Comparison of ENCODE assay signal across 1 cellular context in the genomic region with DNA sequence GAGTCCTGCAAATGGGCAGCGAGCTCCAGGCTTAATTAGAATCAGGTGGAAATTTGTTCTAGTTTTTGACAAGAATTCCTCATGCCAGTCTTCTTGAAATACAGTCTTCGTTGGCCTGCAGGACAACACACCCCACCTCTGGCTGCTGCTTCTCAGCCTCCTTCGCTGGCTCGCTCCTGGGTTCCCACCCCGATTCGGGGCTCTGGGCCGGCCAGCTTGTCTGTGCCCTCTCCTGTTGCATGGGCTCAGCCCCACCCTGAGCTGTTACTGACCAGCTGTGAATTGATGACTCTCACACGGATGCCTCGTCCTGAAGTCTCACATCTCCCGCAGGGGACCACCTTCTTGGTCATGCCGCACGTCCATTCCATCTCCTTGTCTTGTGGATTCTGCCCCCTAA.
TF ChIP-seq lines count a peak whose summit lies in the region.

No MANE protein-coding gene starts in this region.

TF ChIP-seq in WTC11, 78 proteins besides CTCF, POLR2A, EP300 and RAD21 (continued from another document):
- TF ChIP-seq, protein P1, sequence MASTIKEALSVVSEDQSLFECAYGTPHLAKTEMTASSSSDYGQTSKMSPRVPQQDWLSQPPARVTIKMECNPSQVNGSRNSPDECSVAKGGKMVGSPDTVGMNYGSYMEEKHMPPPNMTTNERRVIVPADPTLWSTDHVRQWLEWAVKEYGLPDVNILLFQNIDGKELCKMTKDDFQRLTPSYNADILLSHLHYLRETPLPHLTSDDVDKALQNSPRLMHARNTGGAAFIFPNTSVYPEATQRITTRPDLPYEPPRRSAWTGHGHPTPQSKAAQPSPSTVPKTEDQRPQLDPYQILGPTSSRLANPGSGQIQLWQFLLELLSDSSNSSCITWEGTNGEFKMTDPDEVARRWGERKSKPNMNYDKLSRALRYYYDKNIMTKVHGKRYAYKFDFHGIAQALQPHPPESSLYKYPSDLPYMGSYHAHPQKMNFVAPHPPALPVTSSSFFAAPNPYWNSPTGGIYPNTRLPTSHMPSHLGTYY (CRISPR knock-in tag; IDR thresholded peaks at IDR 0.05), result no peak
- TF ChIP-seq RORB (CRISPR knock-in tag; IDR thresholded peaks at IDR 0.05) (no peak), RELA (CRISPR knock-in tag; IDR thresholded peaks at IDR 0.05; ENCODE audit: borderline replicate concordance) (no peak), OVOL2 (CRISPR knock-in tag; IDR thresholded peaks at IDR 0.05; ENCODE audit: borderline replicate concordance) (no peak), IRF2 (CRISPR knock-in tag; IDR thresholded peaks at IDR 0.05; ENCODE audit: borderline replicate concordance, low read depth) (no peak), JAZF1 (CRISPR knock-in tag; IDR thresholded peaks at IDR 0.05) (no peak), ZNF121 (CRISPR knock-in tag; IDR thresholded peaks at IDR 0.05) (no peak)
- TF ChIP-seq, protein P2, sequence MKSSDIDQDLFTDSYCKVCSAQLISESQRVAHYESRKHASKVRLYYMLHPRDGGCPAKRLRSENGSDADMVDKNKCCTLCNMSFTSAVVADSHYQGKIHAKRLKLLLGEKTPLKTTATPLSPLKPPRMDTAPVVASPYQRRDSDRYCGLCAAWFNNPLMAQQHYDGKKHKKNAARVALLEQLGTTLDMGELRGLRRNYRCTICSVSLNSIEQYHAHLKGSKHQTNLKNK (CRISPR knock-in tag; IDR thresholded peaks at IDR 0.05), result no peak
- TF ChIP-seq, protein P3, sequence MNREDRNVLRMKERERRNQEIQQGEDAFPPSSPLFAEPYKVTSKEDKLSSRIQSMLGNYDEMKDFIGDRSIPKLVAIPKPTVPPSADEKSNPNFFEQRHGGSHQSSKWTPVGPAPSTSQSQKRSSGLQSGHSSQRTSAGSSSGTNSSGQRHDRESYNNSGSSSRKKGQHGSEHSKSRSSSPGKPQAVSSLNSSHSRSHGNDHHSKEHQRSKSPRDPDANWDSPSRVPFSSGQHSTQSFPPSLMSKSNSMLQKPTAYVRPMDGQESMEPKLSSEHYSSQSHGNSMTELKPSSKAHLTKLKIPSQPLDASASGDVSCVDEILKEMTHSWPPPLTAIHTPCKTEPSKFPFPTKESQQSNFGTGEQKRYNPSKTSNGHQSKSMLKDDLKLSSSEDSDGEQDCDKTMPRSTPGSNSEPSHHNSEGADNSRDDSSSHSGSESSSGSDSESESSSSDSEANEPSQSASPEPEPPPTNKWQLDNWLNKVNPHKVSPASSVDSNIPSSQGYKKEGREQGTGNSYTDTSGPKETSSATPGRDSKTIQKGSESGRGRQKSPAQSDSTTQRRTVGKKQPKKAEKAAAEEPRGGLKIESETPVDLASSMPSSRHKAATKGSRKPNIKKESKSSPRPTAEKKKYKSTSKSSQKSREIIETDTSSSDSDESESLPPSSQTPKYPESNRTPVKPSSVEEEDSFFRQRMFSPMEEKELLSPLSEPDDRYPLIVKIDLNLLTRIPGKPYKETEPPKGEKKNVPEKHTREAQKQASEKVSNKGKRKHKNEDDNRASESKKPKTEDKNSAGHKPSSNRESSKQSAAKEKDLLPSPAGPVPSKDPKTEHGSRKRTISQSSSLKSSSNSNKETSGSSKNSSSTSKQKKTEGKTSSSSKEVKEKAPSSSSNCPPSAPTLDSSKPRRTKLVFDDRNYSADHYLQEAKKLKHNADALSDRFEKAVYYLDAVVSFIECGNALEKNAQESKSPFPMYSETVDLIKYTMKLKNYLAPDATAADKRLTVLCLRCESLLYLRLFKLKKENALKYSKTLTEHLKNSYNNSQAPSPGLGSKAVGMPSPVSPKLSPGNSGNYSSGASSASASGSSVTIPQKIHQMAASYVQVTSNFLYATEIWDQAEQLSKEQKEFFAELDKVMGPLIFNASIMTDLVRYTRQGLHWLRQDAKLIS (CRISPR knock-in tag; IDR thresholded peaks at IDR 0.05; ENCODE audit: borderline replicate concordance), result no peak
TF ChIP-seq in WTC11: peak in this region for 0.
